Comparison of ENCODE assay signal across 17 cellular contexts in the genomic region with DNA sequence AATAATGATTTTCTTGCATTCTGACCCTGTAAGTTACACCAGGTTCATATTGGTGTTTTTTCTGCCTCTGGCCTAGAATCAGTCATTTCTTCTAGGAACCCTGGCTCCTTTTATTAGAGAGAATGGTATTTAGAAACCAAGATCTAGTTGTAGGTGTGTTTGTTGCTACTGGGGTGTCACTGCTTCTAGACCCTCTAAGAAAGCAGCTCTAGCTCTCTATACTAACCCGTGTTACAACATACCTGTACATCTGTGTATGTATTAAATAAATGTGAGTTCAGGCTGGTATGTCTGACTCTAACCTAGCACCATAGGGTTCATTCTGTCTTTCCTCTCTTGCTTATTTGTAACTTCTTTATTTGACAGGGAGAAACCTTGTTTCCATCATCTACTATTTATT. TPM values are rescaled to one million over a fixed set of nuclear protein-coding genes. Genes with fewer than 3 reads are reported as not detected.
DNase-seq lines count a peak whose midpoint lies in the region; ATAC-seq and TF ChIP-seq lines count a peak whose summit lies in the region.
"Had no signal": no experiment of that assay in that cellular context is flagged by ENCODE, and none has a peak within 500 bp of the region (broad histone marks: within the 10 kb centered on the region; RNA-seq: fewer than 3 reads in every experiment).

No MANE protein-coding gene starts in this region.

- POLR2A ChIA-PET in activated CD4-positive, alpha-beta memory T cell treated with anti-CD3 and anti-CD28 coated beads for 36 hours (lab: Charles Lee): no interaction called here
- POLR2A ChIA-PET in activated CD4-positive, alpha-beta memory T cell treated with anti-CD3 and anti-CD28 coated beads, Interleukin-2, amount 10 ng/mL, durations not matched to agents 7 days and 5 days (lab: Charles Lee): no interaction called here
- POLR2A ChIA-PET in HEK293 (lab: Yijun Ruan, JAX): no interaction called here

- H3K36me3 Mint-ChIP-seq in activated CD4-positive, alpha-beta memory T cell treated with anti-CD3 and anti-CD28 coated beads for 36 hours: peaks cover 15% of the 10 kb centered on the region
- peaks cover 49% of the 10 kb centered on the region for H3K36me3 Mint-ChIP-seq in activated CD4-positive, alpha-beta memory T cell treated with anti-CD3 and anti-CD28 coated beads, Interleukin-2, amount 10 ng/mL, durations not matched to agents 7 days and 5 days (ENCODE audit: low read depth)
- peaks cover 22% of the 10 kb centered on the region for H3K36me3 Mint-ChIP-seq in effector memory CD8-positive, alpha-beta T cell (ENCODE audit: insufficient read depth)

- no peak for ATAC-seq in effector memory CD8-positive, alpha-beta T cell (replicated peaks)
- ATAC-seq in gastrocnemius medialis (no peak), upper lobe of right lung (no peak)
- ATAC-seq in stimulated activated naive CD8-positive, alpha-beta T cell treated with anti-CD3 and anti-CD28 coated beads, Interleukin-15, amount 100 ng/mL, for 72 hours: no peak
- ATAC-seq: GM23338 had no signal

- H3K27ac ChIP-seq in HEK293 (ENCODE audit: extremely low read depth, low read depth, low read length) (no peak overlapping the region), gastrocnemius medialis (peak overlapping the region; percentile 4 to 62 (median 30)), upper lobe of right lung (no peak overlapping the region)
- H3K27ac ChIP-seq: BLaER1 treated with 17β-estradiol and CSF1 and Interleukin-3, amounts not matched to agents 10 nM and 100 nM had no signal

- no peaks in the 10 kb centered on the region for H3K9me3 Mint-ChIP-seq in activated CD4-positive, alpha-beta memory T cell treated with anti-CD3 and anti-CD28 coated beads for 36 hours
- peaks cover 6% of the 10 kb centered on the region for H3K9me3 Mint-ChIP-seq in activated CD4-positive, alpha-beta memory T cell treated with anti-CD3 and anti-CD28 coated beads, Interleukin-2, amount 10 ng/mL, durations not matched to agents 7 days and 5 days
- no peaks in the 10 kb centered on the region for H3K9me3 Mint-ChIP-seq in effector memory CD8-positive, alpha-beta T cell
- H3K9me3 Mint-ChIP-seq in stimulated activated naive CD8-positive, alpha-beta T cell treated with anti-CD3 and anti-CD28 coated beads, Interleukin-15, amount 100 ng/mL, for 72 hours: no peaks in the 10 kb centered on the region

- H3K36me3 ChIP-seq in HEK293 (ENCODE audit: control insufficient read depth in 2 of 2, insufficient read depth in 1 of 2, low read length in 2 of 2): peaks cover 0 to 7% of the 10 kb centered on the region in 2 experiments; a peak in 2 of 3 replicates
- no peaks in the 10 kb centered on the region for H3K36me3 ChIP-seq in gastrocnemius medialis
- no peaks in the 10 kb centered on the region for H3K36me3 ChIP-seq in upper lobe of right lung

- H3K27me3 ChIP-seq in gastrocnemius medialis (no peaks in the 10 kb centered on the region), upper lobe of right lung (no peaks in the 10 kb centered on the region)
- H3K27me3 ChIP-seq: BLaER1 treated with 17β-estradiol and CSF1 and Interleukin-3, amounts not matched to agents 10 nM and 100 nM had no signal

- no peak for TF ChIP-seq POLR2A in gastrocnemius medialis (IDR thresholded peaks at IDR 0.05)

- DNase-seq in activated CD4-positive, alpha-beta memory T cell treated with anti-CD3 and anti-CD28 coated beads for 36 hours: no peak
- DNase-seq in activated CD4-positive, alpha-beta memory T cell treated with anti-CD3 and anti-CD28 coated beads, Interleukin-2, amount 10 ng/mL, durations not matched to agents 7 days and 5 days: no peak
- DNase-seq in effector memory CD8-positive, alpha-beta T cell: no peak
- no peak for DNase-seq in gastrocnemius medialis
- no peak for DNase-seq in upper lobe of right lung
- DNase-seq in stimulated activated naive CD8-positive, alpha-beta T cell treated with anti-CD3 and anti-CD28 coated beads, Interleukin-15, amount 100 ng/mL, for 72 hours: no peak
- no peak for DNase-seq in stimulated activated CD4-positive, alpha-beta T cell treated with anti-CD3 and anti-CD28 coated beads, Interleukin-12 subunit alpha, Interleukin-12 subunit beta, amount 100 ng/mL, for 4 hours
- DNase-seq: 8988T, DMS79 treated with DMSO at 0.1 percent for 48 hours, IMR-90, NCI-H1417, NCI-H2029, NCI-H510A, SHP77 treated with DMSO at 0.1 percent for 48 hours had no signal

- H3K4me1 Mint-ChIP-seq in activated CD4-positive, alpha-beta memory T cell treated with anti-CD3 and anti-CD28 coated beads for 36 hours (ENCODE audit: low read depth): peaks cover 64% of the 10 kb centered on the region
- peaks cover 37% of the 10 kb centered on the region for H3K4me1 Mint-ChIP-seq in activated CD4-positive, alpha-beta memory T cell treated with anti-CD3 and anti-CD28 coated beads, Interleukin-2, amount 10 ng/mL, durations not matched to agents 7 days and 5 days
- H3K4me1 Mint-ChIP-seq in effector memory CD8-positive, alpha-beta T cell (ENCODE audit: low read depth in 2 of 2): peaks cover 41 to 73% of the 10 kb centered on the region in 2 donors
- H3K4me1 Mint-ChIP-seq in stimulated activated naive CD8-positive, alpha-beta T cell treated with anti-CD3 and anti-CD28 coated beads, Interleukin-15, amount 100 ng/mL, for 72 hours: peaks cover 69% of the 10 kb centered on the region

- no peaks in the 10 kb centered on the region for H3K27me3 Mint-ChIP-seq in activated CD4-positive, alpha-beta memory T cell treated with anti-CD3 and anti-CD28 coated beads for 36 hours
- no peaks in the 10 kb centered on the region for H3K27me3 Mint-ChIP-seq in activated CD4-positive, alpha-beta memory T cell treated with anti-CD3 and anti-CD28 coated beads, Interleukin-2, amount 10 ng/mL, durations not matched to agents 7 days and 5 days
- H3K27me3 Mint-ChIP-seq in effector memory CD8-positive, alpha-beta T cell: no peaks in the 10 kb centered on the region
- no peaks in the 10 kb centered on the region for H3K27me3 Mint-ChIP-seq in stimulated activated naive CD8-positive, alpha-beta T cell treated with anti-CD3 and anti-CD28 coated beads, Interleukin-15, amount 100 ng/mL, for 72 hours

- H3K4me3 ChIP-seq in HEK293 (ENCODE audit: low read depth, low read length) (no peak overlapping the region), gastrocnemius medialis (no peak overlapping the region), upper lobe of right lung (no peak overlapping the region)
- H3K4me3 ChIP-seq: BLaER1 treated with 17β-estradiol and CSF1 and Interleukin-3, amounts not matched to agents 10 nM and 100 nM; GM23338 had no signal

- no peak for TF ChIP-seq CTCF in HEK293 (tag by site-specific recombination; IDR thresholded peaks at IDR 0.05)
- TF ChIP-seq CTCF in gastrocnemius medialis (IDR thresholded peaks at IDR 0.05 in 4 of 5, conservative IDR thresholded peaks at IDR 0.05 in 1 of 5): no peak
- TF ChIP-seq CTCF in upper lobe of right lung (IDR thresholded peaks at IDR 0.05): no peak

- peak overlapping the region; percentile 18 for H3K27ac Mint-ChIP-seq in activated CD4-positive, alpha-beta memory T cell treated with anti-CD3 and anti-CD28 coated beads for 36 hours
- H3K27ac Mint-ChIP-seq in activated CD4-positive, alpha-beta memory T cell treated with anti-CD3 and anti-CD28 coated beads, Interleukin-2, amount 10 ng/mL, durations not matched to agents 7 days and 5 days: no peak overlapping the region
- peak overlapping the region; percentile 86 to 90 for H3K27ac Mint-ChIP-seq in effector memory CD8-positive, alpha-beta T cell
- H3K27ac Mint-ChIP-seq in stimulated activated naive CD8-positive, alpha-beta T cell treated with anti-CD3 and anti-CD28 coated beads, Interleukin-15, amount 100 ng/mL, for 72 hours: peak overlapping the region in 1 of 2 donors; percentile 80
- H3K27ac Mint-ChIP-seq: GM23338 had no signal

- H3K4me1 ChIP-seq in HEK293 (ENCODE audit: control insufficient read depth, insufficient read depth, low read length) (peaks cover 15% of the 10 kb centered on the region), gastrocnemius medialis (peaks cover 42 to 52% of the 10 kb centered on the region in 2 donors), upper lobe of right lung (peaks cover 55% of the 10 kb centered on the region)

- in situ Hi-C loops in gastrocnemius medialis (cut with MboI; ENCODE audit: low sequenced_read_pairs in 4 of 4): no loop called here

- intact Hi-C loops in activated CD4-positive, alpha-beta memory T cell treated with anti-CD3 and anti-CD28 coated beads for 36 hours (cut with micrococcal nuclease): no loop called here
- intact Hi-C loops in gastrocnemius medialis (cut with DNase I; ENCODE audit: low total_unique reads) (no loop called here), upper lobe of right lung (cut with DNase I) (no loop called here)

- H3K9me3 ChIP-seq in HEK293 (ENCODE audit: control insufficient read depth, insufficient read depth, low read depth, low read length) (no peaks in the 10 kb centered on the region; the same call in 1 of the 2 replicates), gastrocnemius medialis (no peaks in the 10 kb centered on the region), upper lobe of right lung (no peaks in the 10 kb centered on the region)

- CTCF ChIA-PET in activated CD4-positive, alpha-beta memory T cell treated with anti-CD3 and anti-CD28 coated beads for 36 hours (lab: Charles Lee): no interaction called here
- CTCF ChIA-PET in activated CD4-positive, alpha-beta memory T cell treated with anti-CD3 and anti-CD28 coated beads, Interleukin-2, amount 10 ng/mL, durations not matched to agents 7 days and 5 days (lab: Charles Lee): no interaction called here
- CTCF ChIA-PET in HEK293 (lab: Yijun Ruan, JAX): no interaction called here

- H3K4me3 Mint-ChIP-seq in activated CD4-positive, alpha-beta memory T cell treated with anti-CD3 and anti-CD28 coated beads for 36 hours: no peak overlapping the region
- H3K4me3 Mint-ChIP-seq in activated CD4-positive, alpha-beta memory T cell treated with anti-CD3 and anti-CD28 coated beads, Interleukin-2, amount 10 ng/mL, durations not matched to agents 7 days and 5 days: no peak overlapping the region
- no peak overlapping the region for H3K4me3 Mint-ChIP-seq in effector memory CD8-positive, alpha-beta T cell
- no peak overlapping the region for H3K4me3 Mint-ChIP-seq in stimulated activated naive CD8-positive, alpha-beta T cell treated with anti-CD3 and anti-CD28 coated beads, Interleukin-15, amount 100 ng/mL, for 72 hours
- H3K4me3 Mint-ChIP-seq: GM23338 had no signal

TF ChIP-seq in HEK293, 187 proteins besides CTCF, POLR2A, EP300 and RAD21 (continues in another document):
- TF ChIP-seq RBAK (tag by site-specific recombination; IDR thresholded peaks at IDR 0.05) (no peak), KLF8 (tag by site-specific recombination; IDR thresholded peaks at IDR 0.05) (no peak), ZNF239 (tag by site-specific recombination; IDR thresholded peaks at IDR 0.05) (no peak), SETDB1 (IDR thresholded peaks at IDR 0.05; ENCODE audit: insufficient read length, low read length) (peak; percentile 96), ZNF426 (tag by site-specific recombination; IDR thresholded peaks at IDR 0.05) (no peak)

RNA-seq across cellular contexts. Expression of gene SENP6, which starts 16.8 kb away (rescaled TPM):
- total RNA-seq in activated CD4-positive, alpha-beta memory T cell treated with anti-CD3 and anti-CD28 coated beads for 36 hours: 10 to 100 TPM; 57.1 to 59.4 TPM
- total RNA-seq in activated CD4-positive, alpha-beta memory T cell treated with anti-CD3 and anti-CD28 coated beads, Interleukin-2, amount 10 ng/mL, durations not matched to agents 7 days and 5 days: 10 to 100 TPM; 58.6 to 59.2 TPM
- total RNA-seq in gastrocnemius medialis (10 to 100 TPM; 50.3 to 67.9 (median 57.6) TPM), upper lobe of right lung (81.7 TPM)

Comparison
In these comparisons a context has a peak if more than half of its experiments do, and no peak if none do; other contexts are left out.
1. H3K27ac ChIP-seq: peak in gastrocnemius medialis (4 of 4); none in HEK293 (single experiment) and upper lobe of right lung (single experiment).